Comparison of ENCODE assay signal across 20 cellular contexts in the genomic region with DNA sequence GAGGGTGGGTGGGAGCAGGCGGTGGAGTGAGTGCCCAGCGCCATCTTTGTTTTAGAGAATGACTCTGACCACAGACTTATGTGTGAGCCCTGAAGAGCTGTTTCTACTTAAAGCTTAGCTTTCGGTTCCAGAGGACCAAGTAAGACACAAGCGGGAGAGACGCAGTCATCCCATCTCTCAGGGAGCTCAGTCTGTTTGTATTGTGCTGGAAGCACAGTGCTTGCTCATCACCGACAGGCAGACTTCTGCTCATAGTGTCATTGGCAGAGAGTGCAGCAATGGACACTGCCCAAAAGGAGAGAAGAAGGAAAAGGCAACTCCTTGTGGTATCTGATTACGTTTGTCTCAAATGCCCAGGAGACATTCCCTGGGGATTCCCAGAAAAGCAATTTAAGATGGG.
DNase-seq lines count a peak whose midpoint lies in the region.
"Had no signal": no experiment of that assay in that cellular context is flagged by ENCODE, and none has a peak within 500 bp of the region (broad histone marks: within the 10 kb centered on the region; RNA-seq: fewer than 3 reads in every experiment).

No MANE protein-coding gene starts in this region.

- DNase-seq in Daoy (ENCODE audit: low read depth) (peak; percentile 74), RPMI7951 (ENCODE audit: low read depth) (peak; percentile 91), iris pigment epithelial cell (ENCODE audit: low read depth) (peak; percentile 21), stromal cell of bone marrow (ENCODE audit: low read depth) (peak; percentile 71), DMS153 (lab: John Stamatoyannopoulos, UW) (no peak), pons (ENCODE audit: low spot score) (no peak), 8988T (no peak)
- DNase-seq: activated CD4-positive, alpha-beta T cell treated with anti-CD3 and anti-CD28 coated beads, Interleukin-2, amount 50 U/mL, for 48 hours; activated CD4-positive, CD25-positive, alpha-beta regulatory T cell; activated effector memory CD4-positive, alpha-beta T cell treated with Interleukin-2 at 50 U/mL for 16 hours; activated naive CD8-positive, alpha-beta T cell treated with anti-CD3 and anti-CD28 coated beads, Interleukin-2, amount 10 ng/mL, durations not matched to agents 7 days and 5 days; brain microvascular endothelial cell; effector memory CD4-positive, alpha-beta T cell; GDM1; NCI-H1694; NCI-H526 treated with DMSO at 0.1 percent for 48 hours; stimulated activated CD4-positive, alpha-beta T cell treated with anti-CD3 and anti-CD28 coated beads, Interleukin-2, amount 100 ng/mL, for 48 hours; stimulated activated naive CD4-positive, alpha-beta T cell; T1000; thyroid gland had no signal

Comparison
In these comparisons a context has a peak if more than half of its experiments do, and no peak if none do; other contexts are left out.
1. DNase-seq: peak in Daoy (single experiment), RPMI7951 (single experiment), iris pigment epithelial cell (single experiment) and stromal cell of bone marrow (single experiment); none in DMS153 (single experiment), pons (single experiment) and 8988T (single experiment).